14 cellular contexts compared by ENCODE assay signal in genomic region chr5:41524174-41524573, GRCh38. TPM values are rescaled to one million over a fixed set of nuclear protein-coding genes. Genes with fewer than 3 reads are reported as not detected.
DNase-seq lines count a peak whose midpoint lies in the region; ATAC-seq and TF ChIP-seq lines count a peak whose summit lies in the region.
"Had no signal": no experiment of that assay in that cellular context is flagged by ENCODE, and none has a peak within 500 bp of the region (broad histone marks: within the 10 kb centered on the region; RNA-seq: fewer than 3 reads in every experiment).

No MANE protein-coding gene starts in this region.

- H3K27me3 Mint-ChIP-seq in MCF 10A (ENCODE audit: insufficient read depth, unreplicated experiment) (peaks cover 34% of the 10 kb centered on the region), type B pancreatic cell (peaks cover 3% of the 10 kb centered on the region)
- H3K27me3 Mint-ChIP-seq: B cell, naive B cell had no signal

- H3K27ac ChIP-seq in breast epithelium (no peak overlapping the region), caudate nucleus (ENCODE audit: low read depth, low read length) (no peak overlapping the region)
- H3K27ac ChIP-seq: heart left ventricle had no signal

- H3K4me3 Mint-ChIP-seq in MCF 10A (ENCODE audit: unreplicated experiment) = no peak overlapping the region
- no peak overlapping the region for H3K4me3 Mint-ChIP-seq in type B pancreatic cell
- H3K4me3 Mint-ChIP-seq: B cell, brain, naive B cell had no signal

- H3K9me3 Mint-ChIP-seq in MCF 10A (ENCODE audit: unreplicated experiment) (no peaks in the 10 kb centered on the region), type B pancreatic cell (no peaks in the 10 kb centered on the region)

- intact Hi-C loops in MCF 10A (cut with micrococcal nuclease) = loop anchor here (1.0 to 10.0 kb wide), 2 partner anchors 254 to 321 kb away; no protein-coding TSS in a partner anchor
- intact Hi-C loops in breast epithelium (cut with DNase I; ENCODE audit: low total_unique reads) = no loop called here

- CTCF ChIA-PET in MCF 10A (lab: Yijun Ruan, JAX) = interaction anchor here (0.6 to 1.0 kb wide), 2 partner anchors 616 to 619 kb away, joined by 7 to 9 read pairs; no protein-coding TSS in a partner anchor

- POLR2A ChIA-PET in MCF 10A (lab: Yijun Ruan, JAX) = no interaction called here

- no peak overlapping the region for H3K27ac Mint-ChIP-seq in MCF 10A (ENCODE audit: low read depth, unreplicated experiment)
- H3K27ac Mint-ChIP-seq in type B pancreatic cell = no peak overlapping the region
- H3K27ac Mint-ChIP-seq: B cell, brain, naive B cell had no signal

- no peak overlapping the region for H3K4me3 ChIP-seq in breast epithelium
- H3K4me3 ChIP-seq in fibroblast of mammary gland (ENCODE audit: control insufficient read depth, low read depth, low read length) = no peak overlapping the region
- H3K4me3 ChIP-seq: heart left ventricle had no signal

- peaks cover 13% of the 10 kb centered on the region for H3K4me1 Mint-ChIP-seq in MCF 10A (ENCODE audit: insufficient read depth, unreplicated experiment)
- no peaks in the 10 kb centered on the region for H3K4me1 Mint-ChIP-seq in type B pancreatic cell (ENCODE audit: unreplicated experiment)
- H3K4me1 Mint-ChIP-seq: B cell, brain, naive B cell had no signal

- no TSS peak for BruUV-seq in MCF 10A (replicated peaks; lab: Mats Ljungman, UMichigan)

- no peaks in the 10 kb centered on the region for H3K27me3 ChIP-seq in breast epithelium
- H3K27me3 ChIP-seq: heart left ventricle had no signal

- peaks cover 4 to 11% of the 10 kb centered on the region in 2 donors for H3K9me3 ChIP-seq in breast epithelium

- no peaks in the 10 kb centered on the region for H3K36me3 ChIP-seq in breast epithelium
- H3K36me3 ChIP-seq: heart left ventricle had no signal

- peak; percentile 24 for DNase-seq in MCF 10A (ENCODE audit: unreplicated experiment)
- DNase-seq in breast epithelium (ENCODE audit: low spot score in 2 of 2) = no peak
- peak; percentile 39 for DNase-seq in NCI-H69 (lab: John Stamatoyannopoulos, UW)
- peak; percentile 32 for DNase-seq in fibroblast of mammary gland (ENCODE audit: low read depth)
- no peak for DNase-seq in type B pancreatic cell (ENCODE audit: extremely low spot score, unreplicated experiment)
- no peak for DNase-seq in DMS114 treated with DMSO at 0.1 percent for 48 hours (lab: John Stamatoyannopoulos, UW; ENCODE audit: unreplicated experiment)
- no peak for DNase-seq in caudate nucleus (lab: John Stamatoyannopoulos, UW)
- DNase-seq: heart left ventricle, naive B cell had no signal

- no peak for TF ChIP-seq CTCF in MCF 10A (IDR thresholded peaks at IDR 0.05; ENCODE audit: unreplicated experiment)
- TF ChIP-seq CTCF in breast epithelium (IDR thresholded peaks at IDR 0.05) = no peak
- TF ChIP-seq CTCF in fibroblast of mammary gland (conservative IDR thresholded peaks at IDR 0.05; ENCODE audit: control insufficient read depth, insufficient read depth, low read depth, low read length) = peak; percentile 55
- peak; percentile 57 for TF ChIP-seq CTCF in type B pancreatic cell (conservative IDR thresholded peaks at IDR 0.05)

- no peaks in the 10 kb centered on the region for H3K36me3 Mint-ChIP-seq in MCF 10A (ENCODE audit: insufficient read depth, unreplicated experiment)
- H3K36me3 Mint-ChIP-seq in type B pancreatic cell = no peaks in the 10 kb centered on the region
- H3K36me3 Mint-ChIP-seq: brain, naive B cell had no signal

- H3K4me1 ChIP-seq in breast epithelium = no peaks in the 10 kb centered on the region

- no peak for ATAC-seq in HG02973 (IDR thresholded peaks at IDR 0.05; ENCODE audit: unreplicated experiment)
- ATAC-seq: heart left ventricle had no signal

- no peak for TF ChIP-seq POLR2A in breast epithelium (IDR thresholded peaks at IDR 0.05)

RNA-seq across cellular contexts. Expression of gene PLCXD3, which starts 13.8 kb away (rescaled TPM):
- total RNA-seq in MCF 10A (2022) (not detected in 2 replicates), breast epithelium (1 to 10 TPM; 2.0 to 6.6 (median 3.8) TPM), type B pancreatic cell (ENCODE audit: low replicate concordance) (5.6 and 7.4 TPM in 2 replicates)
- total RNA-seq: B cell; NCI-H460; T-helper 2 cell treated with Interferon-gamma antibody and Interleukin-4, amounts not matched to agents 100 ng/mL and 5 ng/mL, for 36 hours had no signal

Comparison
In these comparisons a context has a peak if more than half of its experiments do, and no peak if none do; other contexts are left out.
1. DNase-seq: peak in MCF 10A (single experiment), NCI-H69 (single experiment) and fibroblast of mammary gland (single experiment); none in breast epithelium (0 of 2), type B pancreatic cell (single experiment), DMS114 treated with DMSO at 0.1 percent for 48 hours (single experiment) and caudate nucleus (0 of 61).
2. CTCF ChIP-seq: peak in fibroblast of mammary gland (single experiment) and type B pancreatic cell (single experiment); none in MCF 10A (single experiment) and breast epithelium (0 of 3).